ENCODE assay signal across 1 cellular context in the genomic region with DNA sequence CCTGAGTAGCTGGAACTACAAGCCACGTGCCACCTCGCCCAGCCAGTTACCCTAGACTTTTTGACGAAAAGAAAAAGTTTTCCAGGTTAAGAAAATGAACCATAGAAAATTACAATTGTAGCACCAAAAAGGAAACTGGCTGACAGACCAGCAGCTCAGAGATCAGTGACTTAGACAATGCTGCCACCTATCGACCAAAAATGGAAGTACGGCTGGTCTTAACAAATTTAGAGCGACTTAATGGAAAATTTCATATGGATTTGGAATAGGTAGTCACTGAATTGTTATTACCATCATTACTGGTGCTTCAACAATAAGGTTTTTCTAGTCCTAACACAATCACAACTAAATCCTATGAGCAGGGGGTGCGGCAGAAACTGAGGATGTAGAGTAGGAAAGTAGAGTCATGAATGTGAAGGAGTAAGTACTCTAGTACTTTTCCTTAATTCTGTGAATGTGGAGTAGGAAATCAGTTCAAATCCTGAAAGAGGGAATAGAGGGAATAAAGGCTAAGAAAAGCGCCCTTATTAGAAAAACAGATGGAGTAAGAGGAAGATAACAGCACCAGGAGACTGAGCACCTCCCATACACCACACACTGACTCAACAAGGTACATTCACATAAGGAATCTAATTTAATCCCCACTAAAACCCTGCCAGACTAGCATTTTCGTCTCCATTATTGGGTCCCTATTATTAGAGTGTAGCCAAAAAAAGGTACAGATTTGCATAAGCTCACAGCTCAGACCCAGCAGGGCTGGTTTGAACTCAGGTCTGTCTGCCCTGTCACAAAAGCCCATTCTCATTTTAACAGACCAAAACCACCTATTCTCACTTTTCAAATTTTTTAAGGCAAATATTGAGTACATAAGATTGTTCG.
TF ChIP-seq lines count a peak whose summit lies in the region.

No MANE protein-coding gene starts in this region.

TF ChIP-seq in GM23338, 12 proteins besides CTCF, POLR2A, EP300 and RAD21 (continued from another document):
- TF ChIP-seq, protein P1, sequence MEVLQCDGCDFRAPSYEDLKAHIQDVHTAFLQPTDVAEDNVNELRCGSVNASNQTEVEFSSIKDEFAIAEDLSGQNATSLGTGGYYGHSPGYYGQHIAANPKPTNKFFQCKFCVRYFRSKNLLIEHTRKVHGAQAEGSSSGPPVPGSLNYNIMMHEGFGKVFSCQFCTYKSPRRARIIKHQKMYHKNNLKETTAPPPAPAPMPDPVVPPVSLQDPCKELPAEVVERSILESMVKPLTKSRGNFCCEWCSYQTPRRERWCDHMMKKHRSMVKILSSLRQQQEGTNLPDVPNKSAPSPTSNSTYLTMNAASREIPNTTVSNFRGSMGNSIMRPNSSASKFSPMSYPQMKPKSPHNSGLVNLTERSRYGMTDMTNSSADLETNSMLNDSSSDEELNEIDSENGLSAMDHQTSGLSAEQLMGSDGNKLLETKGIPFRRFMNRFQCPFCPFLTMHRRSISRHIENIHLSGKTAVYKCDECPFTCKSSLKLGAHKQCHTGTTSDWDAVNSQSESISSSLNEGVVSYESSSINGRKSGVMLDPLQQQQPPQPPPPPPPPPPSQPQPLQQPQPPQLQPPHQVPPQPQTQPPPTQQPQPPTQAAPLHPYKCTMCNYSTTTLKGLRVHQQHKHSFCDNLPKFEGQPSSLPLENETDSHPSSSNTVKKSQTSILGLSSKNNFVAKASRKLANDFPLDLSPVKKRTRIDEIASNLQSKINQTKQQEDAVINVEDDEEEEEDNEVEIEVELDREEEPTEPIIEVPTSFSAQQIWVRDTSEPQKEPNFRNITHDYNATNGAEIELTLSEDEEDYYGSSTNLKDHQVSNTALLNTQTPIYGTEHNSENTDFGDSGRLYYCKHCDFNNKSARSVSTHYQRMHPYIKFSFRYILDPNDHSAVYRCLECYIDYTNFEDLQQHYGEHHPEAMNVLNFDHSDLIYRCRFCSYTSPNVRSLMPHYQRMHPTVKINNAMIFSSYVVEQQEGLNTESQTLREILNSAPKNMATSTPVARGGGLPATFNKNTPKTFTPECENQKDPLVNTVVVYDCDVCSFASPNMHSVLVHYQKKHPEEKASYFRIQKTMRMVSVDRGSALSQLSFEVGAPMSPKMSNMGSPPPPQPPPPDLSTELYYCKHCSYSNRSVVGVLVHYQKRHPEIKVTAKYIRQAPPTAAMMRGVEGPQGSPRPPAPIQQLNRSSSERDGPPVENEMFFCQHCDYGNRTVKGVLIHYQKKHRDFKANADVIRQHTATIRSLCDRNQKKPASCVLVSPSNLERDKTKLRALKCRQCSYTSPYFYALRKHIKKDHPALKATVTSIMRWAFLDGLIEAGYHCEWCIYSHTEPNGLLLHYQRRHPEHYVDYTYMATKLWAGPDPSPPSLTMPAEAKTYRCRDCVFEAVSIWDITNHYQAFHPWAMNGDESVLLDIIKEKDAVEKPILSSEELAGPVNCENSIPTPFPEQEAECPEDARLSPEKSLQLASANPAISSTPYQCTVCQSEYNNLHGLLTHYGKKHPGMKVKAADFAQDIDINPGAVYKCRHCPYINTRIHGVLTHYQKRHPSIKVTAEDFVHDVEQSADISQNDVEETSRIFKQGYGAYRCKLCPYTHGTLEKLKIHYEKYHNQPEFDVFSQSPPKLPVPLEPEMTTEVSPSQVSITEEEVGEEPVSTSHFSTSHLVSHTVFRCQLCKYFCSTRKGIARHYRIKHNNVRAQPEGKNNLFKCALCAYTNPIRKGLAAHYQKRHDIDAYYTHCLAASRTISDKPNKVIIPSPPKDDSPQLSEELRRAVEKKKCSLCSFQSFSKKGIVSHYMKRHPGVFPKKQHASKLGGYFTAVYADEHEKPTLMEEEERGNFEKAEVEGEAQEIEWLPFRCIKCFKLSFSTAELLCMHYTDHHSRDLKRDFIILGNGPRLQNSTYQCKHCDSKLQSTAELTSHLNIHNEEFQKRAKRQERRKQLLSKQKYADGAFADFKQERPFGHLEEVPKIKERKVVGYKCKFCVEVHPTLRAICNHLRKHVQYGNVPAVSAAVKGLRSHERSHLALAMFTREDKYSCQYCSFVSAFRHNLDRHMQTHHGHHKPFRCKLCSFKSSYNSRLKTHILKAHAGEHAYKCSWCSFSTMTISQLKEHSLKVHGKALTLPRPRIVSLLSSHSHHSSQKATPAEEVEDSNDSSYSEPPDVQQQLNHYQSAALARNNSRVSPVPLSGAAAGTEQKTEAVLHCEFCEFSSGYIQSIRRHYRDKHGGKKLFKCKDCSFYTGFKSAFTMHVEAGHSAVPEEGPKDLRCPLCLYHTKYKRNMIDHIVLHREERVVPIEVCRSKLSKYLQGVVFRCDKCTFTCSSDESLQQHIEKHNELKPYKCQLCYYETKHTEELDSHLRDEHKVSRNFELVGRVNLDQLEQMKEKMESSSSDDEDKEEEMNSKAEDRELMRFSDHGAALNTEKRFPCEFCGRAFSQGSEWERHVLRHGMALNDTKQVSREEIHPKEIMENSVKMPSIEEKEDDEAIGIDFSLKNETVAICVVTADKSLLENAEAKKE (CRISPR knock-in tag; IDR thresholded peaks at IDR 0.05) = no peak
- TF ChIP-seq ETS1 (IDR thresholded peaks at IDR 0.05) = no peak
